Comparison of ENCODE assay signal across 12 cellular contexts in genomic region chr7:143700759-143701699, GRCh38. TPM values are rescaled to one million over a fixed set of nuclear protein-coding genes. Genes with fewer than 3 reads are reported as not detected.
DNase-seq lines count a peak whose midpoint lies in the region; ATAC-seq and TF ChIP-seq lines count a peak whose summit lies in the region.
"Not testable (repeated sequence)": the region's sequence is repeated elsewhere in the genome, so short reads cannot be mapped to it uniquely, and the experiment has no call there.
"Had no signal": no experiment of that assay in that cellular context is flagged by ENCODE, and none has a peak within 500 bp of the region (broad histone marks: within the 10 kb centered on the region; RNA-seq: fewer than 3 reads in every experiment).

No MANE protein-coding gene starts in this region.

- CTCF ChIA-PET in activated B cell treated with CpG ODN at 0.5 μM for 24 hours (lab: Charles Lee) = not testable (repeated sequence)

- not testable (repeated sequence) for H3K4me3 Mint-ChIP-seq in activated B cell treated with CpG ODN at 0.5 μM for 24 hours; stimulated activated naive B cell treated with anti-CD40 and anti-IgM and Interleukin-4, amounts not matched to agents 10 μg/mL and 1 μg/mL and 100 μg/mL, for 72 hours

- not testable (repeated sequence) for H3K27ac Mint-ChIP-seq in activated B cell treated with CpG ODN at 0.5 μM for 24 hours; stimulated activated naive B cell treated with anti-CD40 and anti-IgM and Interleukin-4, amounts not matched to agents 10 μg/mL and 1 μg/mL and 100 μg/mL, for 72 hours

- not testable (repeated sequence) for DNase-seq in activated B cell treated with CpG ODN at 0.5 μM for 24 hours; left cardiac atrium; stimulated activated naive B cell treated with anti-CD40 and anti-IgM and Interleukin-4, amounts not matched to agents 10 μg/mL and 1 μg/mL and 100 μg/mL, for 72 hours

- H3K4me1 Mint-ChIP-seq in activated B cell treated with CpG ODN at 0.5 μM for 24 hours; stimulated activated naive B cell treated with anti-CD40 and anti-IgM and Interleukin-4, amounts not matched to agents 10 μg/mL and 1 μg/mL and 100 μg/mL, for 72 hours: not testable (repeated sequence)

- POLR2A ChIA-PET in activated B cell treated with CpG ODN at 0.5 μM for 24 hours (lab: Charles Lee) = not testable (repeated sequence)

- intact Hi-C loops in activated B cell treated with CpG ODN at 0.5 μM for 24 hours (cut with micrococcal nuclease); left cardiac atrium (cut with DNase I): not testable (repeated sequence)

- not testable (repeated sequence) for TF ChIP-seq CTCF in activated B cell treated with CpG ODN at 0.5 μM for 24 hours (IDR thresholded peaks at IDR 0.05)

- ATAC-seq in GM18517 (IDR thresholded peaks at IDR 0.05; ENCODE audit: unreplicated experiment) = peak; percentile 99
- peak; percentile 98 for ATAC-seq in GM19438 (IDR thresholded peaks at IDR 0.05; ENCODE audit: low read depth, unreplicated experiment)
- ATAC-seq in GM21786 (IDR thresholded peaks at IDR 0.05; ENCODE audit: unreplicated experiment) = peak; percentile 98
- ATAC-seq in HG02973 (IDR thresholded peaks at IDR 0.05; ENCODE audit: unreplicated experiment) = peak; percentile 100
- ATAC-seq in HG03432 (IDR thresholded peaks at IDR 0.05; ENCODE audit: unreplicated experiment) = peak; percentile 98
- peak; percentile 98 for ATAC-seq in activated B cell treated with CpG ODN at 0.5 μM for 24 hours (ENCODE audit: low read depth)
- peak; percentile 45 to 67 for ATAC-seq in left cardiac atrium
- peak; percentile 99 for ATAC-seq in stimulated activated naive B cell treated with anti-CD40 and anti-IgM and Interleukin-4, amounts not matched to agents 10 μg/mL and 1 μg/mL and 100 μg/mL, for 72 hours (replicated peaks)

- H3K9me3 Mint-ChIP-seq in activated B cell treated with CpG ODN at 0.5 μM for 24 hours; stimulated activated naive B cell treated with anti-CD40 and anti-IgM and Interleukin-4, amounts not matched to agents 10 μg/mL and 1 μg/mL and 100 μg/mL, for 72 hours: not testable (repeated sequence)

- H3K36me3 Mint-ChIP-seq in activated B cell treated with CpG ODN at 0.5 μM for 24 hours (ENCODE audit: low read depth); stimulated activated naive B cell treated with anti-CD40 and anti-IgM and Interleukin-4, amounts not matched to agents 10 μg/mL and 1 μg/mL and 100 μg/mL, for 72 hours: not testable (repeated sequence)

- H3K27me3 Mint-ChIP-seq in activated B cell treated with CpG ODN at 0.5 μM for 24 hours; stimulated activated naive B cell treated with anti-CD40 and anti-IgM and Interleukin-4, amounts not matched to agents 10 μg/mL and 1 μg/mL and 100 μg/mL, for 72 hours: not testable (repeated sequence)

RNA-seq across cellular contexts. Expression of gene CTAGE6, which starts 56.5 kb away (rescaled TPM):
- 1.0 and 2.2 TPM in 2 replicates for total RNA-seq in activated B cell treated with CpG ODN at 0.5 μM for 24 hours
- total RNA-seq in left cardiac atrium = under 1 TPM; 0.12 to 0.21 TPM
- total RNA-seq: Calu3, cardiac septum, kidney epithelial cell, SJCRH30 had no signal
